In genomic region chrY:14628208-14628607, GRCh38 we compare ENCODE assay signal across 1 cellular context.
TF ChIP-seq lines count a peak whose summit lies in the region.

No MANE protein-coding gene starts in this region.

TF ChIP-seq in HepG2, 621 proteins besides CTCF, POLR2A, EP300 and RAD21 (continued from another document and continues in another):
- TF ChIP-seq PAXIP1 (CRISPR knock-in tag; conservative IDR thresholded peaks at IDR 0.05) (peak; percentile 45), FOXA3 (CRISPR knock-in tag; IDR thresholded peaks at IDR 0.05) (peak; percentile 90), SNAPC4 (CRISPR knock-in tag; IDR thresholded peaks at IDR 0.05) (no peak), AGO1 (IDR thresholded peaks at IDR 0.05; ENCODE audit: low read depth, low read length, poor library complexity, severe bottlenecking) (no peak), NCOA2 (CRISPR knock-in tag; IDR thresholded peaks at IDR 0.05) (peak; percentile 76), AHDC1 (CRISPR knock-in tag; IDR thresholded peaks at IDR 0.05; ENCODE audit: borderline replicate concordance) (peak; percentile 35; the same call in 1 of the 2 replicates), FOSL2 (CRISPR knock-in tag; IDR thresholded peaks at IDR 0.05) (peak; percentile 41; the same call in 1 of the 2 replicates), SOX13 (IDR thresholded peaks at IDR 0.05) (no peak), SOX13 (CRISPR knock-in tag; conservative IDR thresholded peaks at IDR 0.05 in 1 of 2, IDR thresholded peaks at IDR 0.05 in 1 of 2) (peak in 1 of 2 experiments; percentile 73; a peak in 2 of 4 replicates), BCL6 (CRISPR knock-in tag; IDR thresholded peaks at IDR 0.05) (peak; percentile 82), GATAD2A (CRISPR knock-in tag; IDR thresholded peaks at IDR 0.05) (peak; percentile 79), RARA (CRISPR knock-in tag; IDR thresholded peaks at IDR 0.05) (0 out of 2 replicates have a peak, but pooled peaks have one; percentile 33), ISL2 (CRISPR knock-in tag; IDR thresholded peaks at IDR 0.05) (peak; percentile 88), PBX2 (CRISPR knock-in tag; IDR thresholded peaks at IDR 0.05) (0 out of 2 replicates have a peak, but pooled peaks have one; percentile 30), POLR2AphosphoS5 (IDR thresholded peaks at IDR 0.05; ENCODE audit: low read depth, low read length) (no peak), ARNT (IDR thresholded peaks at IDR 0.05) (no peak), SRSF4 (IDR thresholded peaks at IDR 0.05; ENCODE audit: low read depth, low read length, poor library complexity, severe bottlenecking) (no peak), HMG20A (CRISPR knock-in tag; IDR thresholded peaks at IDR 0.05; ENCODE audit: borderline replicate concordance) (0 out of 2 replicates have a peak, but pooled peaks have one; percentile 53), SOX5 (CRISPR knock-in tag; IDR thresholded peaks at IDR 0.05; ENCODE audit: borderline replicate concordance) (peak; percentile 64; the same call in 1 of the 2 replicates), HHEX (CRISPR knock-in tag; IDR thresholded peaks at IDR 0.05) (no peak), NR2F6 (IDR thresholded peaks at IDR 0.05) (peak; percentile 61; the same call in 1 of the 2 replicates), NR2F6 (CRISPR knock-in tag; IDR thresholded peaks at IDR 0.05) (peak; percentile 70), HOMEZ (CRISPR knock-in tag; IDR thresholded peaks at IDR 0.05; ENCODE audit: low read depth) (peak; percentile 46; the same call in 1 of the 2 replicates), FOXP4 (CRISPR knock-in tag; IDR thresholded peaks at IDR 0.05) (peak; percentile 70), HCFC1 (IDR thresholded peaks at IDR 0.05; ENCODE audit: low read depth, low read length) (no peak), CEBPG (CRISPR knock-in tag; IDR thresholded peaks at IDR 0.05) (peak; percentile 72), ZKSCAN1 (IDR thresholded peaks at IDR 0.05; ENCODE audit: low read length) (peak; percentile 96), FOXA1 (IDR thresholded peaks at IDR 0.05) (no peak), FOXA1 (CRISPR knock-in tag; IDR thresholded peaks at IDR 0.05) (peak; percentile 75)
